Comparison of ENCODE assay signal across 8 cellular contexts in the genomic region with DNA sequence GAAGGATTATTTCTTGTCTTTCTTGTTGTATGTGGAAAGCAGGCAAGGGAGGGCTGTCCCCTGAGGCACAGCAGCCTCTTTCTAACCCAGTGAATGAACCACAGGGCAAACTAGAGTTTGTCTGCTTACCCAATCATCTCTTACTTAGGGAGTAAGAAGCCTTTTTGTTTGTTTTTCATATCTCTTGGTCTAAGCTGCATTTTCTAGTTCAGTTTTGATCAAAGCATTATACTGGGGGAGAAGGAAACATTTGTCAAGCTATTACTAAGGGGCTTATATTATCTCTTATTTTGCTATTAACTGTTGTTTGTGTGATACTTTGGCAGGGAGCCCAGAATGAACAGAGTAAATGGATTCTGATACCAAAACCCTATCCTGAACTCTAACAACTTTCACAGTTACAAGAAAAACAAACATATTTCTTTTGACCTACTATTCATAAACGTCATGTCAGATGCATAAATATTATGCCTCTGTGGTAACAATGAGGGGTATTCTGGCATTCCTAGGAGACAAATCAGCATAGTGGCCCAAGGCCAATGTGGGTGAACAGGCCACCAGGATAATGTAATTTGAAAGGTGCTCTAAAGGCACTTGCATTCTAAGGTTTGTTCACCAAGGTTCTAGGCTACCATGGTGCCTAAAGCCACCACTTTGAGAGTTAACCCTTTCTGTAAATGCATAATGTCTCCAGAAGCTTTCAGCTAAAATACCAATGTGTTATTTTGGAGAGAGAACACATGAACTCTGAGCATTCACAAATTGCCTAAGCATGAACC.
DNase-seq lines count a peak whose midpoint lies in the region; ATAC-seq and TF ChIP-seq lines count a peak whose summit lies in the region.

No MANE protein-coding gene starts in this region.

- no peak overlapping the region for H3K4me3 ChIP-seq in epithelial cell of proximal tubule (ENCODE audit: low read depth, low read length)

- peak; percentile 65 for DNase-seq in Calu3
- peak; percentile 53 for DNase-seq in NCI-H748 (lab: John Stamatoyannopoulos, UW; ENCODE audit: unreplicated experiment)
- peak; percentile 73 for DNase-seq in epithelial cell of proximal tubule (ENCODE audit: low read depth)
- DNase-seq in posterior vena cava (ENCODE audit: low spot score): peak; percentile 81
- DNase-seq in retina: no peak
- DNase-seq in stimulated activated CD4-positive, alpha-beta T cell treated with anti-CD3 and anti-CD28 coated beads, Interleukin-2, amount 100 ng/mL, for 48 hours: no peak
- no peak for DNase-seq in activated naive CD4-positive, alpha-beta T cell treated with Interleukin-2 at 50 U/mL for 16 hours

- H3K27ac Mint-ChIP-seq in Calu3 (ENCODE audit: unreplicated experiment): peak overlapping the region; percentile 98

- TF ChIP-seq CTCF in Calu3 (IDR thresholded peaks at IDR 0.05; ENCODE audit: unreplicated experiment) (no peak), epithelial cell of proximal tubule (conservative IDR thresholded peaks at IDR 0.05; ENCODE audit: low read depth, low read length) (no peak)

- no TSS peak for BruUV-seq in Calu3 (replicated peaks; lab: Mats Ljungman, UMichigan)

- peaks cover 10% of the 10 kb centered on the region for H3K36me3 Mint-ChIP-seq in Calu3 (ENCODE audit: insufficient read depth, unreplicated experiment)

- CTCF ChIA-PET in Calu3 (lab: Charles Lee): interaction anchor here (0.5 to 2.1 kb wide), 7 partner anchors 12 to 103 kb away, joined by 3 to 14 read pairs (median 4); no protein-coding TSS in a partner anchor

- no peaks in the 10 kb centered on the region for H3K27me3 Mint-ChIP-seq in Calu3 (ENCODE audit: unreplicated experiment)

- peaks cover 30% of the 10 kb centered on the region for H3K4me1 Mint-ChIP-seq in Calu3 (ENCODE audit: low read depth, unreplicated experiment)

- no peak for ATAC-seq in GM21576 (IDR thresholded peaks at IDR 0.05; ENCODE audit: unreplicated experiment)

- intact Hi-C loops in Calu3 (cut with micrococcal nuclease; ENCODE audit: unreplicated experiment) (loop anchor here (1.0 to 2.0 kb wide), 6 partner anchors 11 to 298 kb away; no protein-coding TSS in a partner anchor), posterior vena cava (cut with DNase I) (no loop called here)

- H3K4me3 Mint-ChIP-seq in Calu3 (ENCODE audit: low read depth, unreplicated experiment): peak overlapping the region; percentile 27

- H3K9me3 Mint-ChIP-seq in Calu3 (ENCODE audit: low read depth, unreplicated experiment): no peaks in the 10 kb centered on the region

Comparison
In these comparisons a context has a peak if more than half of its experiments do, and no peak if none do; other contexts are left out.
1. DNase-seq: peak in Calu3 (single experiment), NCI-H748 (single experiment), epithelial cell of proximal tubule (single experiment) and posterior vena cava (single experiment); none in retina (single experiment), stimulated activated CD4-positive, alpha-beta T cell treated with anti-CD3 and anti-CD28 coated beads, Interleukin-2, amount 100 ng/mL, for 48 hours (0 of 2) and activated naive CD4-positive, alpha-beta T cell treated with Interleukin-2 at 50 U/mL for 16 hours (single experiment).